21 cellular contexts compared by ENCODE assay signal in the genomic region with DNA sequence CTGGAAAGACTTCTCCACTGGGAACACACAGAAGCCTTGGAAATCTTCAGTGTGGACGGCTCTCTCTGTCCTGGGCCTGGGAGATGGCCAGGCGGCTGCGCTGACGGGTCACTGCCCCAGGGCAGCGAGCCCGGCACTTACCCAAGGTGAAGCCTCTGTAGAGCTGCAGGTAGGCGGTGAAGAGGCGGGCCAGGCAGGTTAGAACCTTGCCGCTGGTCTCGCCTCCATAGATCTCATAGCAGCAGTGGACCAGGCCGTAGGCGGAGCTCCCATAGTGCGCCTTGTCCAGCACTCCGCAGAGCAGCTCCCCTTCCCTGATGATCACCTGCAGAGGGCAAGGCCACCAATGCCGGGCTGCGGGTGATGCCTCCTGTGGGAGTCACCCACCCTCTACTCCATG.
"Had no signal": no experiment of that assay in that cellular context is flagged by ENCODE, and none has a peak within 500 bp of the region (broad histone marks: within the 10 kb centered on the region; RNA-seq: fewer than 3 reads in every experiment).

No MANE protein-coding gene starts in this region.

- H3K27ac ChIP-seq: cardiac muscle cell, dorsolateral prefrontal cortex, epithelial cell of prostate, hepatocyte, ovary, right lobe of liver, stomach, thoracic aorta had no signal

- FAIRE-seq: islet of Langerhans had no signal

- H3K4me3 ChIP-seq: cardiac muscle cell, dorsolateral prefrontal cortex, hepatocyte, ovary, right lobe of liver, smooth muscle cell, stomach, thoracic aorta had no signal

- H3K9me3 ChIP-seq: ovary, right lobe of liver, stomach, thoracic aorta had no signal

- H3K27me3 ChIP-seq: cardiac muscle cell, dorsolateral prefrontal cortex, hepatocyte, ovary, right lobe of liver, stomach had no signal

- DNase-seq: activated CD4-positive, alpha-beta T cell treated with anti-CD3 and anti-CD28 coated beads for 48 hours; activated naive CD4-positive, alpha-beta T cell treated with anti-CD3 and anti-CD28 coated beads for 36 hours; activated T-cell treated with anti-CD3 and anti-CD28 coated beads for 4 hours; amniotic stem cell; foreskin fibroblast; midbrain; SIG-M5; stimulated activated CD4-positive, alpha-beta T cell treated with anti-CD3 and anti-CD28 coated beads, Interleukin-4, amount 100 ng/mL, for 1 hour; stomach; T-cell had no signal

- H3K36me3 ChIP-seq: ovary had no signal

- H3K4me1 ChIP-seq: right lobe of liver had no signal

- ATAC-seq: activated T-helper 17 cell treated with anti-CD3 and anti-CD28 coated beads, Interleukin-2, amount 50 U/mL, for 72 hours; SK-N-SH treated with all-trans-retinoic acid at 6 μM for 48 hours; T-cell had no signal
